In genomic region chrX:1289535-1289934, GRCh38 we compare ENCODE assay signal across 26 cellular contexts. TPM values are rescaled to one million over a fixed set of nuclear protein-coding genes. Genes with fewer than 3 reads are reported as not detected.
DNase-seq lines count a peak whose midpoint lies in the region; ATAC-seq, FAIRE-seq and TF ChIP-seq lines count a peak whose summit lies in the region.
"Had no signal": no experiment of that assay in that cellular context is flagged by ENCODE, and none has a peak within 500 bp of the region (broad histone marks: within the 10 kb centered on the region; RNA-seq: fewer than 3 reads in every experiment).

No MANE protein-coding gene starts in this region.

- TF ChIP-seq EP300 in GM12878 (IDR thresholded peaks at IDR 0.05; ENCODE audit: borderline replicate concordance in 1 of 2, control insufficient read depth in 1 of 2, low read depth in 2 of 2, low read length in 2 of 2) (no peak), SK-N-SH (IDR thresholded peaks at IDR 0.05; ENCODE audit: borderline replicate concordance in 1 of 2, low read depth in 1 of 2, low read length in 1 of 2) (no peak)

- H3K27ac Mint-ChIP-seq in activated CD8-positive, alpha-beta memory T cell treated with anti-CD3 and anti-CD28 coated beads, Interleukin-2, amount 10 ng/mL, durations not matched to agents 7 days and 5 days, result peak overlapping the region; percentile 42
- H3K27ac Mint-ChIP-seq: B cell had no signal

- no peaks in the 10 kb centered on the region for H3K27me3 ChIP-seq in GM12878 (replicated peaks in 1 of 2; ENCODE audit: control insufficient read depth in 2 of 2, insufficient read depth in 2 of 2, low read length in 1 of 2)
- H3K27me3 ChIP-seq in neutrophil, result no peaks in the 10 kb centered on the region
- peaks cover 35% of the 10 kb centered on the region; the same call in 1 of the 2 replicates for H3K27me3 ChIP-seq in SK-N-SH (ENCODE audit: insufficient read depth)
- H3K27me3 ChIP-seq: sigmoid colon, upper lobe of left lung had no signal

- H3K4me3 Mint-ChIP-seq in activated CD8-positive, alpha-beta memory T cell treated with anti-CD3 and anti-CD28 coated beads, Interleukin-2, amount 10 ng/mL, durations not matched to agents 7 days and 5 days, result no peak overlapping the region
- H3K4me3 Mint-ChIP-seq: B cell, neural crest cell had no signal

- H3K9ac ChIP-seq in GM12878 (ENCODE audit: control insufficient read depth, insufficient read depth, low read length) (no peak overlapping the region), SK-N-SH (no peak overlapping the region)

- in situ Hi-C loops in GM12878 (cut with MboI), result no loop called here

- CTCF ChIA-PET in activated CD8-positive, alpha-beta memory T cell treated with anti-CD3 and anti-CD28 coated beads, Interleukin-2, amount 10 ng/mL, durations not matched to agents 7 days and 5 days (lab: Charles Lee), result no interaction called here
- CTCF ChIA-PET in RWPE1 (lab: Yijun Ruan, JAX) (no interaction called here), GM12878 (lab: Yijun Ruan, JAX) (no interaction called here), SK-N-SH (lab: Yijun Ruan, JAX) (no interaction called here)

- H2AFZ ChIP-seq in GM12878 (ENCODE audit: control insufficient read depth, low read depth, low read length) (no peak overlapping the region), SK-N-SH (ENCODE audit: low read depth) (no peak overlapping the region)

- H3K27me3 Mint-ChIP-seq in activated CD8-positive, alpha-beta memory T cell treated with anti-CD3 and anti-CD28 coated beads, Interleukin-2, amount 10 ng/mL, durations not matched to agents 7 days and 5 days, result no peaks in the 10 kb centered on the region

- TF ChIP-seq CTCF in RWPE1 (conservative IDR thresholded peaks at IDR 0.05; ENCODE audit: low read depth) (0 out of 2 replicates have a peak, but pooled peaks have one; percentile 20), GM12878 (IDR thresholded peaks at IDR 0.05 in 2 of 3, conservative IDR thresholded peaks at IDR 0.05 in 1 of 3; ENCODE audit: control insufficient read depth in 2 of 3, extremely low read depth in 1 of 3, insufficient read depth in 1 of 3, low read depth in 3 of 3, low read length in 3 of 3) (no peak), neutrophil (IDR thresholded peaks at IDR 0.05) (no peak), SK-N-SH (IDR thresholded peaks at IDR 0.05) (no peak)

- H3K4me3 ChIP-seq in GM12878, result no peak overlapping the region
- H3K4me3 ChIP-seq in neutrophil (ENCODE audit: low read depth in 1 of 2, low read length in 1 of 2), result no peak overlapping the region
- no peak overlapping the region; a peak in 1 of 4 replicates for H3K4me3 ChIP-seq in SK-N-SH (ENCODE audit: low read depth in 2 of 2, low read length in 1 of 2)
- H3K4me3 ChIP-seq: lower lobe of right lung, sigmoid colon, upper lobe of left lung had no signal

- peaks cover 12% of the 10 kb centered on the region for H3F3A ChIP-seq in SK-N-SH (replicated peaks; ENCODE audit: insufficient read depth)

- H3K4me1 ChIP-seq in GM12878 (ENCODE audit: control insufficient read depth, insufficient read depth, low read length) (no peaks in the 10 kb centered on the region), neutrophil (ENCODE audit: control insufficient read depth in 1 of 2, insufficient read depth in 1 of 2, low read depth in 1 of 2, low read length in 1 of 2) (peaks cover 0 to 7% of the 10 kb centered on the region in 2 experiments), SK-N-SH (ENCODE audit: control insufficient read depth in 1 of 2, insufficient read depth in 2 of 2, low read depth in 1 of 2, low read length in 1 of 2) (no peaks in the 10 kb centered on the region)
- H3K4me1 ChIP-seq: lower lobe of right lung, sigmoid colon, upper lobe of left lung had no signal

- no peaks in the 10 kb centered on the region for H3K36me3 ChIP-seq in GM12878 (ENCODE audit: control insufficient read depth in 2 of 2, insufficient read depth in 2 of 2, low read length in 1 of 2)
- H3K36me3 ChIP-seq in neutrophil, result peaks cover 93% of the 10 kb centered on the region
- no peaks in the 10 kb centered on the region for H3K36me3 ChIP-seq in SK-N-SH (replicated peaks in 1 of 2; ENCODE audit: control insufficient read depth in 1 of 2, insufficient read depth in 2 of 2, low read length in 1 of 2)
- H3K36me3 ChIP-seq: sigmoid colon, upper lobe of left lung had no signal

- H3K4me2 ChIP-seq in GM12878 (ENCODE audit: control insufficient read depth, insufficient read depth) (no peak overlapping the region), SK-N-SH (no peak overlapping the region)

- H3K9me3 Mint-ChIP-seq in activated CD8-positive, alpha-beta memory T cell treated with anti-CD3 and anti-CD28 coated beads, Interleukin-2, amount 10 ng/mL, durations not matched to agents 7 days and 5 days (ENCODE audit: low read depth), result peaks cover 5% of the 10 kb centered on the region
- H3K9me3 Mint-ChIP-seq: neural crest cell had no signal

- SMC1A ChIA-PET in GM12878 (lab: Charles Lee; ENCODE audit: uncharacterized antibody, unreplicated experiment), result no interaction called here

- H3K9me3 ChIP-seq in GM12878 (replicated peaks; ENCODE audit: control insufficient read depth, insufficient read depth, low read length) (no peaks in the 10 kb centered on the region), neutrophil (no peaks in the 10 kb centered on the region), SK-N-SH (no peaks in the 10 kb centered on the region)
- H3K9me3 ChIP-seq: lower lobe of right lung, sigmoid colon, upper lobe of left lung had no signal

- RAD21 ChIA-PET in GM12878 (lab: Charles Lee; ENCODE audit: unreplicated experiment), result no interaction called here

- TF ChIP-seq RAD21 in GM12878 (IDR thresholded peaks at IDR 0.05; ENCODE audit: insufficient read depth, low read depth, low read length), result no peak
- no peak for TF ChIP-seq RAD21 in SK-N-SH (IDR thresholded peaks at IDR 0.05; ENCODE audit: low read length)

- H3K27ac ChIP-seq in RWPE1, result no peak overlapping the region
- H3K27ac ChIP-seq in GM12878 (ENCODE audit: control insufficient read depth, insufficient read depth), result no peak overlapping the region
- peak overlapping the region; percentile 59 for H3K27ac ChIP-seq in neutrophil
- no peak overlapping the region for H3K27ac ChIP-seq in SK-N-SH (ENCODE audit: low read depth in 2 of 2, low read length in 1 of 2)
- H3K27ac ChIP-seq: lower lobe of right lung, sigmoid colon, upper lobe of left lung had no signal

- POLR2A ChIA-PET in RWPE1 (lab: Yijun Ruan, JAX; ENCODE audit: low non-redundant PET), result no interaction called here
- POLR2A ChIA-PET in GM12878 (lab: Charles Lee), result no interaction called here
- POLR2A ChIA-PET in SK-N-SH (lab: Yijun Ruan, JAX), result no interaction called here

- BruUV-seq in GM12878 (replicated peaks; lab: Mats Ljungman, UMichigan), result no TSS peak

- intact Hi-C loops in GM12878 (cut with micrococcal nuclease; ENCODE audit: unreplicated experiment), result no loop called here

- ATAC-seq in activated CD8-positive, alpha-beta memory T cell treated with anti-CD3 and anti-CD28 coated beads, Interleukin-2, amount 10 ng/mL, durations not matched to agents 7 days and 5 days, result no peak
- no peak for ATAC-seq in GM12878
- ATAC-seq: lower lobe of right lung, Panc1 had no signal

- TF ChIP-seq POLR2A in GM12878 (IDR thresholded peaks at IDR 0.05; ENCODE audit: low read depth, low read length), result no peak

- FAIRE-seq in GM12878 (lab: Jason Lieb, UNC), result peak; percentile 57
- FAIRE-seq in HTR-8/SVneo (lab: Jason Lieb, UNC), result no peak
- FAIRE-seq: H54 had no signal

- no peaks in the 10 kb centered on the region; the same call in 1 of the 2 replicates for H3K9me2 ChIP-seq in SK-N-SH

- H4K20me1 ChIP-seq in GM12878 (ENCODE audit: control insufficient read depth, insufficient read depth) (no peaks in the 10 kb centered on the region), SK-N-SH (ENCODE audit: insufficient read depth) (no peaks in the 10 kb centered on the region; the same call in 1 of the 2 replicates)

- 45% methylated on average over 1 of the region's 1 CpG for WGBS in GM12878 (ENCODE audit: insufficient coverage, insufficient replicate concordance, low lambda C conversion rate, missing lambda C conversion rate)
- 30% methylated on average over 1 of the region's 1 CpG for WGBS in SK-N-SH (ENCODE audit: low lambda C conversion rate)

- no peaks in the 10 kb centered on the region for H3K4me1 Mint-ChIP-seq in activated CD8-positive, alpha-beta memory T cell treated with anti-CD3 and anti-CD28 coated beads, Interleukin-2, amount 10 ng/mL, durations not matched to agents 7 days and 5 days

- H3K79me2 ChIP-seq in GM12878 (ENCODE audit: control insufficient read depth, insufficient read depth, low read length), result no peaks in the 10 kb centered on the region
- no peaks in the 10 kb centered on the region for H3K79me2 ChIP-seq in SK-N-SH (ENCODE audit: insufficient read depth)

- H3K36me3 Mint-ChIP-seq in activated CD8-positive, alpha-beta memory T cell treated with anti-CD3 and anti-CD28 coated beads, Interleukin-2, amount 10 ng/mL, durations not matched to agents 7 days and 5 days, result peaks cover 1% of the 10 kb centered on the region

- DNase-seq in activated CD8-positive, alpha-beta memory T cell treated with anti-CD3 and anti-CD28 coated beads, Interleukin-2, amount 10 ng/mL, durations not matched to agents 7 days and 5 days, result no peak
- no peak for DNase-seq in activated CD8-positive, alpha-beta memory T cell treated with anti-CD3 and anti-CD28 coated beads, Interleukin-2, amount 50 U/mL, for 4 hours
- DNase-seq in RWPE1 (ENCODE audit: low spot score) (no peak), GM12878 (ENCODE audit: low read depth, low spot score) (no peak), HTR-8/SVneo (ENCODE audit: insufficient read length, low spot score) (no peak), cerebellar cortex (ENCODE audit: low spot score) (no peak), SK-N-SH (no peak)
- DNase-seq: activated CD4-positive, CD25-positive, alpha-beta regulatory T cell treated with anti-CD3 and anti-CD28 coated beads, Interleukin-2, amount 50 U/mL, for 72 hours; activated effector memory CD4-positive, alpha-beta T cell treated with anti-CD3 and anti-CD28 coated beads, Interleukin-2, amount 50 U/mL, for 16 hours; central memory CD4-positive, alpha-beta T cell; COR-L47; DND-41; kidney glomerular epithelial cell; lower lobe of right lung; NCI-H2171; NCI-H510A treated with DMSO at 0.1 percent for 48 hours; NK-92 treated with Interleukin-12 subunit alpha and Interleukin-12 subunit beta, amount 100 ng/mL, for 24 hours; SIG-M5; sigmoid colon; upper lobe of left lung had no signal

RNA-seq across cellular contexts. Expression of gene CSF2RA, which starts 20.9 kb away (rescaled TPM):
- not detected for total RNA-seq in activated CD8-positive, alpha-beta memory T cell treated with anti-CD3 and anti-CD28 coated beads, Interleukin-2, amount 10 ng/mL, durations not matched to agents 7 days and 5 days
- total RNA-seq in GM12878 (2013; cell fraction: nucleolus; rRNA removed), result 0.86 and 1.6 TPM in 2 replicates
- 0.40 TPM in 1 of 2 replicates, not detected in the other for total RNA-seq in GM12878 (2014; rRNA removed)
- 0.31 and 0.46 TPM in 2 replicates for total RNA-seq in GM12878 (2014; rRNA removed; fragmentation: Illumina TruSeq; extraction: Trizol)
- 0.18 and 0.48 TPM in 2 replicates for total RNA-seq in GM12878 (2021)
- 0.37 TPM for polyA plus RNA-seq in GM12878 (2011; ENCODE audit: low read depth)
- polyA plus RNA-seq in GM12878 (2011; rRNA removed), result 0.16 TPM in 1 of 2 replicates, not detected in the other
- 0.15 and 0.16 TPM in 2 replicates for polyA plus RNA-seq in GM12878 (2011; cell fraction: cytosol; rRNA removed)
- polyA plus RNA-seq in GM12878 (2011; cell fraction: nucleus; rRNA removed), result 0.15 TPM in 1 of 2 replicates, not detected in the other
- 0.42 and 0.53 TPM in 2 replicates for polyA plus RNA-seq in GM12878 (2012)
- 0.21 and 1.4 TPM in 2 replicates for polyA plus RNA-seq in GM12878 (2014; fragmentation: Illumina TruSeq; extraction: Trizol)
- under 1 TPM; 0.18 to 0.48 TPM for polyA plus RNA-seq in GM12878 (2014; fragmentation: Nextera tagmentation; extraction: Ambion mirVana)
- polyA plus RNA-seq in GM12878 (2014; rRNA removed), result 0.54 and 0.86 TPM in 2 replicates
- polyA plus RNA-seq in GM12878 (2016; fragmentation: Nextera tagmentation; extraction: Ambion mirVana), result under 1 TPM in 1 of 2 experiments, not detected in 1; 0.57 TPM
- polyA minus RNA-seq in GM12878 (2011; rRNA and poly(A)+ RNA removed), result 0.10 and 0.37 TPM in 2 replicates
- 2.9 and 3.6 TPM in 2 replicates for polyA minus RNA-seq in GM12878 (2011; cell fraction: cytosol; rRNA and poly(A)+ RNA removed)
- not detected in 2 replicates for polyA minus RNA-seq in GM12878 (2011; cell fraction: nucleus; rRNA and poly(A)+ RNA removed)
- not detected in 2 replicates for polyA plus RNA-seq in SK-N-SH (2012; rRNA removed)
- polyA plus RNA-seq in SK-N-SH (2012; cell fraction: cytosol; rRNA removed), result not detected in 2 replicates
- polyA plus RNA-seq in SK-N-SH (2012; cell fraction: nucleus; rRNA removed), result not detected in 2 replicates
- total RNA-seq: A673 had no signal

RNA-seq across cellular contexts. Expression of gene IL3RA, which starts 47.0 kb away (rescaled TPM):
- total RNA-seq in activated CD8-positive, alpha-beta memory T cell treated with anti-CD3 and anti-CD28 coated beads, Interleukin-2, amount 10 ng/mL, durations not matched to agents 7 days and 5 days, result 1 to 10 TPM; 2.8 to 3.1 TPM
- 72.9 and 75.8 TPM in 2 replicates for total RNA-seq in GM12878 (2013; cell fraction: nucleolus; rRNA removed)
- 28.0 and 28.1 TPM in 2 replicates for total RNA-seq in GM12878 (2014; rRNA removed)
- total RNA-seq in GM12878 (2014; rRNA removed; fragmentation: Illumina TruSeq; extraction: Trizol), result 14.1 and 14.3 TPM in 2 replicates
- 19.5 and 21.1 TPM in 2 replicates for total RNA-seq in GM12878 (2021)
- 10.7 TPM for polyA plus RNA-seq in GM12878 (2011; ENCODE audit: low read depth)
- 22.5 and 31.1 TPM in 2 replicates for polyA plus RNA-seq in GM12878 (2011; rRNA removed)
- polyA plus RNA-seq in GM12878 (2011; cell fraction: cytosol; rRNA removed), result 36.2 and 38.5 TPM in 2 replicates
- 21.5 and 44.5 TPM in 2 replicates for polyA plus RNA-seq in GM12878 (2011; cell fraction: nucleus; rRNA removed)
- 24.2 and 25.0 TPM in 2 replicates for polyA plus RNA-seq in GM12878 (2012)
- 15.0 and 23.5 TPM in 2 replicates for polyA plus RNA-seq in GM12878 (2014; fragmentation: Illumina TruSeq; extraction: Trizol)
- 1 to 10 TPM; 2.1 to 4.5 TPM for polyA plus RNA-seq in GM12878 (2014; fragmentation: Nextera tagmentation; extraction: Ambion mirVana)
- polyA plus RNA-seq in GM12878 (2014; rRNA removed), result 22.9 and 25.4 TPM in 2 replicates
- 10 to 100 TPM; 14.7 to 16.4 TPM for polyA plus RNA-seq in GM12878 (2016; fragmentation: Nextera tagmentation; extraction: Ambion mirVana)
- 51.6 and 62.0 TPM in 2 replicates for polyA minus RNA-seq in GM12878 (2011; rRNA and poly(A)+ RNA removed)
- 9.1 and 13.1 TPM in 2 replicates for polyA minus RNA-seq in GM12878 (2011; cell fraction: cytosol; rRNA and poly(A)+ RNA removed)
- 25.9 and 33.0 TPM in 2 replicates for polyA minus RNA-seq in GM12878 (2011; cell fraction: nucleus; rRNA and poly(A)+ RNA removed)
- polyA plus RNA-seq in SK-N-SH (2012; rRNA removed), result not detected in 2 replicates
- 0.03 TPM in 1 of 2 replicates, not detected in the other for polyA plus RNA-seq in SK-N-SH (2012; cell fraction: cytosol; rRNA removed)
- not detected in 2 replicates for polyA plus RNA-seq in SK-N-SH (2012; cell fraction: nucleus; rRNA removed)
- total RNA-seq: neural crest cell had no signal
